In genomic region chr11:120830092-120830491, GRCh38 we compare ENCODE assay signal across 26 cellular contexts.
DNase-seq lines count a peak whose midpoint lies in the region; TF ChIP-seq lines count a peak whose summit lies in the region.
"Had no signal": no experiment of that assay in that cellular context is flagged by ENCODE, and none has a peak within 500 bp of the region (broad histone marks: within the 10 kb centered on the region; RNA-seq: fewer than 3 reads in every experiment).

No MANE protein-coding gene starts in this region.

- no peak for TF ChIP-seq CTCF in brain (conservative IDR thresholded peaks at IDR 0.05)

- H3K4me3 Mint-ChIP-seq in brain: no peak overlapping the region
- no peak overlapping the region for H3K4me3 Mint-ChIP-seq in activated T-helper 1 cell treated with anti-CD3 and anti-CD28 coated beads, Interleukin-12 subunit alpha, Interleukin-12 subunit beta, Interleukin-2, Interleukin-4 antibody, amounts not matched to agents 30 ng/mL and 10 ng/mL and 1 ng/mL, durations not matched to agents 14 hours and 24 hours and 36 hours
- H3K4me3 Mint-ChIP-seq: activated CD8-positive, alpha-beta memory T cell treated with anti-CD3 and anti-CD28 coated beads, Interleukin-2, amount 10 ng/mL, durations not matched to agents 7 days and 5 days; activated T-cell treated with anti-CD3 and anti-CD28 coated beads, Interleukin-2, amount 50 U/mL, for 4 hours; CD8-positive, alpha-beta memory T cell; dendritic cell treated with granulocyte-macrophage colony-stimulating factor and Interleukin-4, amounts not matched to agents 40 ng/mL and 50 ng/mL, for 4 days; endodermal cell; HFFc6; naive B cell; stimulated activated memory B cell treated with anti-CD40 and anti-IgM and Interleukin-4, amounts not matched to agents 10 μg/mL and 1 μg/mL and 100 μg/mL, for 72 hours; type B pancreatic cell had no signal

- H3K36me3 Mint-ChIP-seq in brain: no peaks in the 10 kb centered on the region
- no peaks in the 10 kb centered on the region for H3K36me3 Mint-ChIP-seq in activated T-helper 1 cell treated with anti-CD3 and anti-CD28 coated beads, Interleukin-12 subunit alpha, Interleukin-12 subunit beta, Interleukin-2, Interleukin-4 antibody, amounts not matched to agents 30 ng/mL and 10 ng/mL and 1 ng/mL, durations not matched to agents 14 hours and 24 hours and 36 hours (ENCODE audit: low read depth)
- H3K36me3 Mint-ChIP-seq: activated CD8-positive, alpha-beta memory T cell treated with anti-CD3 and anti-CD28 coated beads, Interleukin-2, amount 10 ng/mL, durations not matched to agents 7 days and 5 days; CD8-positive, alpha-beta memory T cell; naive B cell; stimulated activated memory B cell treated with anti-CD40 and anti-IgM and Interleukin-4, amounts not matched to agents 10 μg/mL and 1 μg/mL and 100 μg/mL, for 72 hours; type B pancreatic cell had no signal

- peak overlapping the region; percentile 55 to 93 (median 82) for H3K27ac Mint-ChIP-seq in brain
- H3K27ac Mint-ChIP-seq in activated T-helper 1 cell treated with anti-CD3 and anti-CD28 coated beads, Interleukin-12 subunit alpha, Interleukin-12 subunit beta, Interleukin-2, Interleukin-4 antibody, amounts not matched to agents 30 ng/mL and 10 ng/mL and 1 ng/mL, durations not matched to agents 14 hours and 24 hours and 36 hours: no peak overlapping the region
- H3K27ac Mint-ChIP-seq: activated CD8-positive, alpha-beta memory T cell treated with anti-CD3 and anti-CD28 coated beads, Interleukin-2, amount 10 ng/mL, durations not matched to agents 7 days and 5 days; CD8-positive, alpha-beta memory T cell; dendritic cell treated with granulocyte-macrophage colony-stimulating factor and Interleukin-4, amounts not matched to agents 40 ng/mL and 50 ng/mL, for 4 days; endodermal cell; HFFc6; naive B cell; stimulated activated memory B cell treated with anti-CD40 and anti-IgM and Interleukin-4, amounts not matched to agents 10 μg/mL and 1 μg/mL and 100 μg/mL, for 72 hours; type B pancreatic cell had no signal

- intact Hi-C loops in activated T-helper 1 cell treated with anti-CD3 and anti-CD28 coated beads, Interleukin-12 subunit alpha, Interleukin-12 subunit beta, Interleukin-2, Interleukin-4 antibody, amounts not matched to agents 30 ng/mL and 10 ng/mL and 1 ng/mL, durations not matched to agents 14 hours and 24 hours and 36 hours (cut with micrococcal nuclease): no loop called here

- peaks cover 85% of the 10 kb centered on the region for H3K4me1 Mint-ChIP-seq in brain
- no peaks in the 10 kb centered on the region for H3K4me1 Mint-ChIP-seq in activated T-helper 1 cell treated with anti-CD3 and anti-CD28 coated beads, Interleukin-12 subunit alpha, Interleukin-12 subunit beta, Interleukin-2, Interleukin-4 antibody, amounts not matched to agents 30 ng/mL and 10 ng/mL and 1 ng/mL, durations not matched to agents 14 hours and 24 hours and 36 hours (ENCODE audit: low read depth)
- H3K4me1 Mint-ChIP-seq: activated CD8-positive, alpha-beta memory T cell treated with anti-CD3 and anti-CD28 coated beads, Interleukin-2, amount 10 ng/mL, durations not matched to agents 7 days and 5 days; CD8-positive, alpha-beta memory T cell; naive B cell; stimulated activated memory B cell treated with anti-CD40 and anti-IgM and Interleukin-4, amounts not matched to agents 10 μg/mL and 1 μg/mL and 100 μg/mL, for 72 hours had no signal

- DNase-seq in H4 (ENCODE audit: low spot score) (peak; percentile 23), NCI-H446 treated with DMSO at 0.1 percent for 48 hours (lab: John Stamatoyannopoulos, UW) (peak; percentile 87), pons (ENCODE audit: low spot score) (peak; percentile 43), SHP77 treated with DMSO at 0.1 percent for 48 hours (lab: John Stamatoyannopoulos, UW) (no peak), NCI-H146 (lab: John Stamatoyannopoulos, UW) (no peak)
- DNase-seq in activated T-helper 1 cell treated with anti-CD3 and anti-CD28 coated beads, Interleukin-12 subunit alpha, Interleukin-12 subunit beta, Interleukin-2, Interleukin-4 antibody, amounts not matched to agents 30 ng/mL and 10 ng/mL and 1 ng/mL, durations not matched to agents 14 hours and 24 hours and 36 hours (ENCODE audit: low spot score): no peak
- no peak for DNase-seq in activated naive CD4-positive, alpha-beta T cell (lab: John Stamatoyannopoulos, UW)
- DNase-seq: activated CD4-positive, alpha-beta T cell treated with anti-CD3 and anti-CD28 coated beads, Interleukin-2, amount 50 U/mL, for 4 hours; activated CD8-positive, alpha-beta memory T cell treated with anti-CD3 and anti-CD28 coated beads, Interleukin-2, amount 10 ng/mL, durations not matched to agents 7 days and 5 days; activated gamma-delta T cell treated with Interleukin-2 at 50 U/mL for 16 hours; activated T-cell treated with anti-CD3 and anti-CD28 coated beads, Interleukin-2, amount 50 U/mL, for 4 hours; CD8-positive, alpha-beta memory T cell; endodermal cell; GOT3; heart left ventricle; HFFc6; naive B cell; NCI-H1048; NCI-H2029; NCI-H526 treated with DMSO at 0.1 percent for 48 hours; psoas muscle; T-helper 2 cell had no signal

- H3K27me3 Mint-ChIP-seq in brain: peaks cover 3% of the 10 kb centered on the region
- H3K27me3 Mint-ChIP-seq in activated T-helper 1 cell treated with anti-CD3 and anti-CD28 coated beads, Interleukin-12 subunit alpha, Interleukin-12 subunit beta, Interleukin-2, Interleukin-4 antibody, amounts not matched to agents 30 ng/mL and 10 ng/mL and 1 ng/mL, durations not matched to agents 14 hours and 24 hours and 36 hours (ENCODE audit: insufficient read depth): peaks cover 7% of the 10 kb centered on the region

- H3K9me3 Mint-ChIP-seq in brain: peaks cover 0 to 4% (median 0%) of the 10 kb centered on the region in 5 experiments
- H3K9me3 Mint-ChIP-seq in activated T-helper 1 cell treated with anti-CD3 and anti-CD28 coated beads, Interleukin-12 subunit alpha, Interleukin-12 subunit beta, Interleukin-2, Interleukin-4 antibody, amounts not matched to agents 30 ng/mL and 10 ng/mL and 1 ng/mL, durations not matched to agents 14 hours and 24 hours and 36 hours: no peaks in the 10 kb centered on the region
- H3K9me3 Mint-ChIP-seq: activated T-cell treated with anti-CD3 and anti-CD28 coated beads, Interleukin-2, amount 50 U/mL, for 4 hours; dendritic cell treated with granulocyte-macrophage colony-stimulating factor and Interleukin-4, amounts not matched to agents 40 ng/mL and 50 ng/mL, for 4 days; endodermal cell; HFFc6; stimulated activated memory B cell treated with anti-CD40 and anti-IgM and Interleukin-4, amounts not matched to agents 10 μg/mL and 1 μg/mL and 100 μg/mL, for 72 hours; type B pancreatic cell had no signal

Comparison
In these comparisons a context has a peak if more than half of its experiments do, and no peak if none do; other contexts are left out.
1. DNase-seq: peak in H4 (single experiment), NCI-H446 treated with DMSO at 0.1 percent for 48 hours (single experiment) and pons (single experiment); none in activated T-helper 1 cell treated with anti-CD3 and anti-CD28 coated beads, Interleukin-12 subunit alpha, Interleukin-12 subunit beta, Interleukin-2, Interleukin-4 antibody, amounts not matched to agents 30 ng/mL and 10 ng/mL and 1 ng/mL, durations not matched to agents 14 hours and 24 hours and 36 hours (single experiment), SHP77 treated with DMSO at 0.1 percent for 48 hours (single experiment), activated naive CD4-positive, alpha-beta T cell (0 of 4) and NCI-H146 (single experiment).